In the genomic region with DNA sequence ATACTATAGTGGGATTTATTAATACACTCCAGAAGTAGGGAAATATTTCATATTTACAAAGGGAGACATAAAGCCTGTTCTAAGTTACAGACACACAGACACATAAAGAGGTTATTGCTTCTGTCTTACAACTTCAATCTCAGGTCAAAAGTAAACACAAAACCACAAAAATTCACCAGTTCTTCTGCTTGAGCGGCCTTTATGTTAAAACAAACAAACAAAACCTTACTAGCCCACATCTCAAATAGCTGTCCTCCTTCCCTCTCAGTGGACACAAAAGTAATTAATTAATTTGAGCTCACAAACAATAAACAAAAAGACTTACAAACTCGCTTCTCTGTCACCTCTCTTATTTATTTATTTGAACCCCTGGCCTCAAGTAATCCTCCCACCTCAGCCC, we compare ENCODE assay signal across 22 cellular contexts. TPM values are rescaled to one million over a fixed set of nuclear protein-coding genes. Genes with fewer than 3 reads are reported as not detected.
DNase-seq lines count a peak whose midpoint lies in the region; ATAC-seq, FAIRE-seq and TF ChIP-seq lines count a peak whose summit lies in the region.
"Had no signal": no experiment of that assay in that cellular context is flagged by ENCODE, and none has a peak within 500 bp of the region (broad histone marks: within the 10 kb centered on the region; RNA-seq: fewer than 3 reads in every experiment).

No MANE protein-coding gene starts in this region.

- no peaks in the 10 kb centered on the region for H3K9me3 Mint-ChIP-seq in activated T-cell treated with anti-CD3 and anti-CD28 coated beads, Interleukin-2, amount 50 U/mL, for 72 hours
- H3K9me3 Mint-ChIP-seq: CD14-positive monocyte had no signal

- H3K4me3 Mint-ChIP-seq in activated T-cell treated with anti-CD3 and anti-CD28 coated beads, Interleukin-2, amount 50 U/mL, for 72 hours: no peak overlapping the region
- H3K4me3 Mint-ChIP-seq: nephron had no signal

- peaks cover 48% of the 10 kb centered on the region for H3K4me1 Mint-ChIP-seq in activated T-cell treated with anti-CD3 and anti-CD28 coated beads, Interleukin-2, amount 50 U/mL, for 72 hours (ENCODE audit: low read depth)

- no peak for ATAC-seq in activated T-cell treated with anti-CD3 and anti-CD28 coated beads, Interleukin-2, amount 50 U/mL, for 72 hours (replicated peaks in 1 of 2)
- ATAC-seq: psoas muscle had no signal

- H3K79me2 ChIP-seq in KMS-11 (ENCODE audit: insufficient read depth, low read depth): peaks cover 28% of the 10 kb centered on the region

- H3K27ac Mint-ChIP-seq in activated T-cell treated with anti-CD3 and anti-CD28 coated beads, Interleukin-2, amount 50 U/mL, for 72 hours: peak overlapping the region; percentile 67

- DNase-seq in activated T-cell treated with anti-CD3 and anti-CD28 coated beads, Interleukin-2, amount 50 U/mL, for 72 hours: no peak
- DNase-seq in activated T-cell treated with anti-CD3 and anti-CD28 coated beads, Interleukin-2, amount 50 U/mL, for 1 hour: no peak
- DNase-seq in choroid plexus epithelial cell (ENCODE audit: low read depth) (peak; percentile 57), renal cortical epithelial cell (ENCODE audit: low read depth) (peak; percentile 59), GM03348 (ENCODE audit: low spot score) (no peak), urothelium cell line (ENCODE audit: low spot score) (no peak), OCI-M1 (lab: John Stamatoyannopoulos, UW) (no peak)
- DNase-seq: ACHN; dermis blood vessel endothelial cell; DND-41; erythroblast; NCI-H1105; NCI-H2081 treated with DMSO at 0.1 percent for 48 hours; NCI-H446 treated with DMSO at 0.1 percent for 48 hours; psoas muscle; RPMI8226; small intestine; stimulated activated CD4-positive, alpha-beta T cell treated with anti-CD3 and anti-CD28 coated beads, Interleukin-4, amount 100 ng/mL, for 1 hour had no signal

- H3K4me1 ChIP-seq in KMS-11 (ENCODE audit: low read depth, poor library complexity, severe bottlenecking): peaks cover 68% of the 10 kb centered on the region

- H3K36me3 ChIP-seq in KMS-11 (ENCODE audit: insufficient read depth): no peaks in the 10 kb centered on the region

- H3K4me2 ChIP-seq in KMS-11: peak overlapping the region; percentile 98; the same call in 1 of the 2 replicates

- TF ChIP-seq CTCF in KMS-11 (conservative IDR thresholded peaks at IDR 0.05; ENCODE audit: low read depth, low read length) (no peak), choroid plexus epithelial cell (conservative IDR thresholded peaks at IDR 0.05; ENCODE audit: low read depth, low read length) (no peak)

- no peak overlapping the region; the same call in 1 of the 2 replicates for H3K27ac ChIP-seq in KMS-11
- H3K27ac ChIP-seq: psoas muscle had no signal

- FAIRE-seq in urothelium cell line (lab: Jason Lieb, UNC): no peak
- FAIRE-seq: frontal cortex, small intestine had no signal

- H3K27me3 ChIP-seq in KMS-11 (ENCODE audit: insufficient read depth, low read depth): no peaks in the 10 kb centered on the region

- H3K9ac ChIP-seq in KMS-11: no peak overlapping the region

- H3K36me3 Mint-ChIP-seq in activated T-cell treated with anti-CD3 and anti-CD28 coated beads, Interleukin-2, amount 50 U/mL, for 72 hours (ENCODE audit: insufficient read depth in 2 of 2): peaks cover 0 to 2% of the 10 kb centered on the region in 2 donors

- H3K27me3 Mint-ChIP-seq in activated T-cell treated with anti-CD3 and anti-CD28 coated beads, Interleukin-2, amount 50 U/mL, for 72 hours (ENCODE audit: low read depth): no peaks in the 10 kb centered on the region

- no peaks in the 10 kb centered on the region for H4K20me1 ChIP-seq in KMS-11 (ENCODE audit: insufficient read depth)

- no peak overlapping the region for H3K4me3 ChIP-seq in KMS-11 (IDR thresholded peaks at IDR 0.05; ENCODE audit: insufficient read depth, low read depth, low read length)
- H3K4me3 ChIP-seq in choroid plexus epithelial cell (ENCODE audit: low read depth, low read length): no peak overlapping the region
- H3K4me3 ChIP-seq: psoas muscle had no signal

- peak overlapping the region; percentile 85; the same call in 1 of the 2 replicates for H2AFZ ChIP-seq in KMS-11 (ENCODE audit: low read depth)

RNA-seq across cellular contexts. Expression of gene ASNSD1, which starts 1.5 kb away (rescaled TPM):
- 10 to 100 TPM; 52.1 to 59.1 TPM for total RNA-seq in activated T-cell treated with anti-CD3 and anti-CD28 coated beads, Interleukin-2, amount 50 U/mL, for 72 hours
- 64.9 and 65.6 TPM in 2 replicates for total RNA-seq in renal cortical epithelial cell

RNA-seq across cellular contexts. Expression of gene ANKAR, which starts 14.7 kb away (rescaled TPM):
- 1 to 10 TPM; 5.9 to 7.5 TPM for total RNA-seq in activated T-cell treated with anti-CD3 and anti-CD28 coated beads, Interleukin-2, amount 50 U/mL, for 72 hours
- total RNA-seq in renal cortical epithelial cell: 7.1 and 7.6 TPM in 2 replicates

Comparison
In these comparisons a context has a peak if more than half of its experiments do, and no peak if none do; other contexts are left out.
1. DNase-seq: peak in choroid plexus epithelial cell (single experiment) and renal cortical epithelial cell (single experiment); none in activated T-cell treated with anti-CD3 and anti-CD28 coated beads, Interleukin-2, amount 50 U/mL, for 72 hours (0 of 2), activated T-cell treated with anti-CD3 and anti-CD28 coated beads, Interleukin-2, amount 50 U/mL, for 1 hour (single experiment), GM03348 (single experiment), urothelium cell line (single experiment) and OCI-M1 (single experiment).